ENCODE assay signal across 1 cellular context in genomic region chr6:105034470-105034869, GRCh38.
TF ChIP-seq lines count a peak whose summit lies in the region.

No MANE protein-coding gene starts in this region.

TF ChIP-seq in HCT116, 20 proteins besides CTCF, POLR2A, EP300 and RAD21 (continued from another document):
- TF ChIP-seq SP1 (IDR thresholded peaks at IDR 0.05; ENCODE audit: low read depth), result no peak
- TF ChIP-seq JUND (IDR thresholded peaks at IDR 0.05), result no peak
- no peak for TF ChIP-seq EZH2 (IDR thresholded peaks at IDR 0.05)
- TF ChIP-seq ELF1 (IDR thresholded peaks at IDR 0.05; ENCODE audit: borderline replicate concordance, low read depth), result no peak
- no peak for TF ChIP-seq ZNF274 (IDR thresholded peaks at IDR 0.05; ENCODE audit: low read depth, low read length)
- no peak for TF ChIP-seq CBX3 (IDR thresholded peaks at IDR 0.05; ENCODE audit: low read depth)
- TF ChIP-seq YY1 (IDR thresholded peaks at IDR 0.05; ENCODE audit: extremely low read depth, insufficient replicate concordance, low read depth, low read length), result no peak
- TF ChIP-seq SIN3A (IDR thresholded peaks at IDR 0.05; ENCODE audit: low read depth), result no peak
- no peak for TF ChIP-seq EGR1 (IDR thresholded peaks at IDR 0.05; ENCODE audit: low read depth)
- TF ChIP-seq TCF7L2 (IDR thresholded peaks at IDR 0.05; ENCODE audit: borderline replicate concordance, extremely low read depth, insufficient read depth, insufficient read length), result no peak
- TF ChIP-seq ATF3 (IDR thresholded peaks at IDR 0.05), result no peak
- no peak for TF ChIP-seq SRF (IDR thresholded peaks at IDR 0.05; ENCODE audit: low read depth)
- no peak for TF ChIP-seq MAX (IDR thresholded peaks at IDR 0.05)
- no peak for TF ChIP-seq CEBPB (IDR thresholded peaks at IDR 0.05; ENCODE audit: low read depth)
TF ChIP-seq in HCT116: peak in this region for 0.
